ENCODE assay signal across 8 cellular contexts in genomic region chr13:23159205-23159586, GRCh38. TPM values are rescaled to one million over a fixed set of nuclear protein-coding genes. Genes with fewer than 3 reads are reported as not detected.
A peak's percentile ranks its signal among the peaks of the same experiment; 100 is the strongest.
DNase-seq lines count a peak whose midpoint lies in the region; ATAC-seq and TF ChIP-seq lines count a peak whose summit lies in the region.

No MANE protein-coding gene starts in this region.

- H3K27ac ChIP-seq in OCI-LY7 (ENCODE audit: low read depth, low read length, poor library complexity, severe bottlenecking): no peak overlapping the region

- ATAC-seq in activated T-helper 17 cell treated with anti-CD3 and anti-CD28 coated beads, Interleukin-2, amount 50 U/mL, for 72 hours (replicated peaks): no peak
- no peak for ATAC-seq in GM19455 (IDR thresholded peaks at IDR 0.05; ENCODE audit: unreplicated experiment)

- H3K4me3 ChIP-seq in BE2C (ENCODE audit: low read depth, low read length) (no peak overlapping the region), iPS-11a (ENCODE audit: low read depth, low read length) (peak overlapping the region; percentile 79), OCI-LY7 (ENCODE audit: low read depth, low read length, poor library complexity, severe bottlenecking) (no peak overlapping the region)

- H3K4me2 ChIP-seq in OCI-LY7 (ENCODE audit: low read length): no peak overlapping the region

- TF ChIP-seq CTCF in BE2C (IDR thresholded peaks at IDR 0.05; ENCODE audit: low read depth, low read length) (peak; percentile 63), HFFc6 (IDR thresholded peaks at IDR 0.05) (peak; percentile 82), OCI-LY7 (conservative IDR thresholded peaks at IDR 0.05; ENCODE audit: low read length) (no peak)

- intact Hi-C loops in OCI-LY7 (cut with micrococcal nuclease; ENCODE audit: unreplicated experiment): no loop called here

- POLR2A ChIA-PET in OCI-LY7 (lab: Charles Lee): no interaction called here

- H3K9me3 ChIP-seq in BE2C (no peaks in the 10 kb centered on the region), OCI-LY7 (ENCODE audit: low read length) (no peaks in the 10 kb centered on the region)

- H3K27me3 Mint-ChIP-seq in HFFc6 (ENCODE audit: insufficient read depth): peaks cover 21% of the 10 kb centered on the region
- peaks cover 38% of the 10 kb centered on the region for H3K27me3 Mint-ChIP-seq in activated T-helper 17 cell treated with anti-CD3 and anti-CD28 coated beads, Interleukin-2, amount 50 U/mL, for 72 hours

- CTCF ChIA-PET in OCI-LY7 (lab: Charles Lee; ENCODE audit: unreplicated experiment): no interaction called here

- H3K4me1 ChIP-seq in BE2C (no peaks in the 10 kb centered on the region), OCI-LY7 (ENCODE audit: insufficient read depth, low read length, poor library complexity, severe bottlenecking) (no peaks in the 10 kb centered on the region)

- peak overlapping the region; percentile 43; the same call in 1 of the 2 replicates for H3K4me3 Mint-ChIP-seq in HFFc6
- peak overlapping the region; percentile 6 for H3K4me3 Mint-ChIP-seq in activated T-helper 17 cell treated with anti-CD3 and anti-CD28 coated beads, Interleukin-2, amount 50 U/mL, for 72 hours

- BruUV-seq in OCI-LY7 (replicated peaks; lab: Mats Ljungman, UMichigan): no TSS peak

- H3K4me1 Mint-ChIP-seq in HFFc6 (ENCODE audit: low read depth): peaks cover 7% of the 10 kb centered on the region
- H3K4me1 Mint-ChIP-seq in activated T-helper 17 cell treated with anti-CD3 and anti-CD28 coated beads, Interleukin-2, amount 50 U/mL, for 72 hours: no peaks in the 10 kb centered on the region

- H3K9me3 Mint-ChIP-seq in HFFc6: no peaks in the 10 kb centered on the region
- H3K9me3 Mint-ChIP-seq in activated T-helper 17 cell treated with anti-CD3 and anti-CD28 coated beads, Interleukin-2, amount 50 U/mL, for 72 hours: no peaks in the 10 kb centered on the region

- H3K27ac Mint-ChIP-seq in HFFc6: no peak overlapping the region
- H3K27ac Mint-ChIP-seq in activated T-helper 17 cell treated with anti-CD3 and anti-CD28 coated beads, Interleukin-2, amount 50 U/mL, for 72 hours: no peak overlapping the region

- H3K27me3 ChIP-seq in BE2C: peaks cover 35% of the 10 kb centered on the region

- H4K20me1 ChIP-seq in OCI-LY7 (ENCODE audit: insufficient read depth, low read length): no peaks in the 10 kb centered on the region

- H3K36me3 ChIP-seq in BE2C (no peaks in the 10 kb centered on the region), OCI-LY7 (ENCODE audit: insufficient read depth, low read length) (no peaks in the 10 kb centered on the region)

- no peak overlapping the region for H2AFZ ChIP-seq in OCI-LY7 (ENCODE audit: low read length)

- H3K79me2 ChIP-seq in OCI-LY7 (ENCODE audit: insufficient read depth, low read depth, low read length): no peaks in the 10 kb centered on the region

- H3K9me2 ChIP-seq in OCI-LY7 (ENCODE audit: insufficient read depth, low read length): no peaks in the 10 kb centered on the region

- DNase-seq in BE2C (peak; percentile 32), HFFc6 (peak; percentile 3), OCI-LY7 (ENCODE audit: low spot score) (no peak), activated gamma-delta T cell treated with Interleukin-2 at 50 U/mL for 16 hours (no peak)
- peak; percentile 22 for DNase-seq in stimulated activated CD4-positive, alpha-beta T cell treated with anti-CD3 and anti-CD28 coated beads, Interleukin-4, amount 100 ng/mL, for 24 hours

- no peaks in the 10 kb centered on the region for H3K36me3 Mint-ChIP-seq in HFFc6 (ENCODE audit: low read depth)
- H3K36me3 Mint-ChIP-seq in activated T-helper 17 cell treated with anti-CD3 and anti-CD28 coated beads, Interleukin-2, amount 50 U/mL, for 72 hours (ENCODE audit: low read depth): no peaks in the 10 kb centered on the region

RNA-seq across cellular contexts. Expression of gene SGCG, which starts 21.6 kb away (rescaled TPM):
- not detected for polyA plus RNA-seq in BE2C (2012; ENCODE audit: insufficient read depth, insufficient read length, low read depth)
- total RNA-seq in HFFc6 (2021; fragmentation: NEBNext Ultra II Directional; extraction: Animal tissue kit (Norgen Biotek cat#: 25700)): not detected
- total RNA-seq in activated T-helper 17 cell treated with anti-CD3 and anti-CD28 coated beads, Interleukin-2, amount 50 U/mL, for 72 hours: not detected
- not detected in 2 replicates for total RNA-seq in OCI-LY7 (2014; rRNA removed; shearing (Covaris generic))
- not detected in 2 replicates for total RNA-seq in OCI-LY7 (2022)

Comparison
In these comparisons a context has a peak if more than half of its experiments do, and no peak if none do; other contexts are left out.
1. DNase-seq: peak in BE2C (single experiment), HFFc6 (single experiment) and stimulated activated CD4-positive, alpha-beta T cell treated with anti-CD3 and anti-CD28 coated beads, Interleukin-4, amount 100 ng/mL, for 24 hours (single experiment); none in OCI-LY7 (single experiment) and activated gamma-delta T cell treated with Interleukin-2 at 50 U/mL for 16 hours (single experiment).